In the genomic region with DNA sequence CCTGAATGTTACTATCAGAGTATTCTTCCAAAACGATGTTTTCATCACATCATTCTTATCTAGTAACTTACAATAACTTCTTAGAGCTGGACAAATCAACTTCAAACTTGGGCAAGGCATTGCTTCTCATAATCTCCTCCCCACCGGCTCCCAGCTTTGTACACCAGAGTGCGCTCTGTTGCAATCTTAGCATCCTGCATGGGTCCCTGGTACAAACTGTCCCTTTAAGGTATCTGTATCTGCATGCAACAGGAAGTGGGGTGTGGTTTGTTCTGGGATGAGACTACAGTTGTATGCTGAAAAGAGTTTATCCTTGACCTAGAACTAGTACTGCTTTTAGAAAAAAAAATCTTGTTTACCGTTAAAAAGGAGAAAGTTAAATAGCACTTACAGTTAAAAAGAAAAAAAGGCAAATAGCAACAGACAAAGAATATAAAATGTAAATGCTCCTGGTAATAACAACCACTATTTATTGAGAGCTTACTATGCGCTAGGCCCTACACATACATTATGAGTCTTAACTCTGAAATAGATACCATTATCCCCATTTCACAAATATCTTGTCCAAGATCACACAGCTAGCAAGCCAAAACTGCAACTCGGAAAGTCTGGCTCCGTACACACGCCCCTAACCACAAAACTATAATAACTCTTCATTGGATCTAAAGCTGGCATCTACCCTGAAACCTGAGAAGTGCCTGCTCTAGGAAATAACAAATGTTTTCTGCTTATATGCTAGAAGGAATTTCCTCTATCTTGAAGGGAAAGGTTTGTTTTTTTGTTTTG, we compare ENCODE assay signal across 8 cellular contexts. TPM values are rescaled to one million over a fixed set of nuclear protein-coding genes. Genes with fewer than 3 reads are reported as not detected.
DNase-seq lines count a peak whose midpoint lies in the region; ATAC-seq, FAIRE-seq and TF ChIP-seq lines count a peak whose summit lies in the region.

No MANE protein-coding gene starts in this region.

- FAIRE-seq in small intestine (lab: Jason Lieb, UNC) = no peak

- peak overlapping the region; percentile 33; the same call in 1 of the 2 replicates for H2AFZ ChIP-seq in PC-3 (ENCODE audit: low read length)

- H3K4me2 ChIP-seq in PC-3 (ENCODE audit: low read length) = no peak overlapping the region

- no peaks in the 10 kb centered on the region for H4K20me1 ChIP-seq in PC-3 (ENCODE audit: low read length)

- no peaks in the 10 kb centered on the region for H3K27me3 Mint-ChIP-seq in CD4-positive, alpha-beta memory T cell
- H3K27me3 Mint-ChIP-seq in activated T-cell treated with anti-CD3 and anti-CD28 coated beads, Interleukin-2, amount 50 U/mL, for 72 hours (ENCODE audit: low read depth) = no peaks in the 10 kb centered on the region
- no peaks in the 10 kb centered on the region for H3K27me3 Mint-ChIP-seq in glutamatergic neuron (ENCODE audit: unreplicated experiment)

- no peak overlapping the region for H3K9ac ChIP-seq in PC-3 (ENCODE audit: low read length)

- CTCF ChIA-PET in CD4-positive, alpha-beta memory T cell (lab: Charles Lee; ENCODE audit: partially characterized antibody) = interaction anchor here (0.6 to 4.2 kb wide), 44 partner anchors 8 to 309 kb away, joined by 3 to 50 read pairs (median 4); partner anchors contain the start of genes CITED2, HECA and TXLNB
- CTCF ChIA-PET in PC-3 (lab: Charles Lee) = no interaction called here

- no peaks in the 10 kb centered on the region for H3K27me3 ChIP-seq in CD4-positive, alpha-beta memory T cell (ENCODE audit: insufficient read depth, low read length)
- H3K27me3 ChIP-seq in PC-3 (ENCODE audit: low read length) = no peaks in the 10 kb centered on the region
- H3K27me3 ChIP-seq in small intestine (ENCODE audit: control insufficient read depth in 2 of 2, insufficient read depth in 2 of 2, low read length in 2 of 2) = no peaks in the 10 kb centered on the region

- 38 to 47% (median 38%) methylated on average over 8 of the region's 8 CpGs for WGBS in small intestine, 3 donors

- no peaks in the 10 kb centered on the region for H3K9me3 ChIP-seq in CD4-positive, alpha-beta memory T cell (ENCODE audit: control insufficient read depth in 1 of 2, low read length in 2 of 2)
- H3K9me3 ChIP-seq in PC-3 (ENCODE audit: low read length) (no peaks in the 10 kb centered on the region), small intestine (ENCODE audit: control insufficient read depth, low read depth) (no peaks in the 10 kb centered on the region)

- peak; percentile 85 to 88 (median 86) for DNase-seq in CD4-positive, alpha-beta memory T cell
- peak; percentile 73 for DNase-seq in PC-3
- peak; percentile 83 to 84 for DNase-seq in activated T-cell treated with anti-CD3 and anti-CD28 coated beads, Interleukin-2, amount 50 U/mL, for 72 hours
- peak; percentile 38 for DNase-seq in glutamatergic neuron
- peak; percentile 93 for DNase-seq in small intestine
- DNase-seq in NCI-H1092 treated with DMSO at 0.1 percent for 48 hours (lab: John Stamatoyannopoulos, UW) = no peak

- H3K4me3 Mint-ChIP-seq in CD4-positive, alpha-beta memory T cell = peak overlapping the region; percentile 57 to 80 (median 71)
- peak overlapping the region; percentile 66 to 90 for H3K4me3 Mint-ChIP-seq in activated T-cell treated with anti-CD3 and anti-CD28 coated beads, Interleukin-2, amount 50 U/mL, for 72 hours
- no peak overlapping the region for H3K4me3 Mint-ChIP-seq in glutamatergic neuron (ENCODE audit: unreplicated experiment)

- H3K9me3 Mint-ChIP-seq in CD4-positive, alpha-beta memory T cell = peaks cover 0 to 16% (median 12%) of the 10 kb centered on the region in 8 donors
- H3K9me3 Mint-ChIP-seq in activated T-cell treated with anti-CD3 and anti-CD28 coated beads, Interleukin-2, amount 50 U/mL, for 72 hours = peaks cover 4 to 5% of the 10 kb centered on the region in 2 donors
- peaks cover 2% of the 10 kb centered on the region for H3K9me3 Mint-ChIP-seq in glutamatergic neuron (ENCODE audit: unreplicated experiment)

- peaks cover 3 to 8% of the 10 kb centered on the region in 2 donors for H3K36me3 Mint-ChIP-seq in CD4-positive, alpha-beta memory T cell
- H3K36me3 Mint-ChIP-seq in activated T-cell treated with anti-CD3 and anti-CD28 coated beads, Interleukin-2, amount 50 U/mL, for 72 hours (ENCODE audit: insufficient read depth in 2 of 2) = peaks cover 5 to 9% of the 10 kb centered on the region in 2 donors
- H3K36me3 Mint-ChIP-seq in glutamatergic neuron (ENCODE audit: unreplicated experiment) = no peaks in the 10 kb centered on the region

- peak overlapping the region in 1 of 2 donors; percentile 34 for H3K4me3 ChIP-seq in CD4-positive, alpha-beta memory T cell (ENCODE audit: low read length in 2 of 2)
- H3K4me3 ChIP-seq in PC-3 (ENCODE audit: low read length) (no peak overlapping the region), small intestine (ENCODE audit: low read depth in 1 of 2, low read length in 2 of 2) (no peak overlapping the region)

- POLR2A ChIA-PET in CD4-positive, alpha-beta memory T cell (lab: Charles Lee; ENCODE audit: partially characterized antibody) = interaction anchor here (0.6 to 3.9 kb wide), 36 partner anchors 9 to 406 kb away, joined by 3 to 90 read pairs (median 6); partner anchors contain the start of genes ABRACL, CCDC28A, CITED2 and HECA
- POLR2A ChIA-PET in PC-3 (lab: Charles Lee; ENCODE audit: unreplicated experiment) = no interaction called here

- peaks cover 55% of the 10 kb centered on the region for H3K4me1 ChIP-seq in CD4-positive, alpha-beta memory T cell (ENCODE audit: insufficient read depth, low read length)
- H3K4me1 ChIP-seq in PC-3 (ENCODE audit: insufficient read depth, low read length) (peaks cover 15% of the 10 kb centered on the region), small intestine (ENCODE audit: control insufficient read depth in 2 of 2, insufficient read depth in 1 of 2, low read depth in 1 of 2, low read length in 1 of 2) (peaks cover 0 to 3% of the 10 kb centered on the region in 2 donors)

- peak overlapping the region; percentile 79 to 98 (median 94) for H3K27ac Mint-ChIP-seq in CD4-positive, alpha-beta memory T cell
- peak overlapping the region; percentile 96 for H3K27ac Mint-ChIP-seq in activated T-cell treated with anti-CD3 and anti-CD28 coated beads, Interleukin-2, amount 50 U/mL, for 72 hours
- H3K27ac Mint-ChIP-seq in glutamatergic neuron (ENCODE audit: unreplicated experiment) = no peak overlapping the region

- H3K79me2 ChIP-seq in PC-3 (ENCODE audit: low read length) = no peaks in the 10 kb centered on the region

- ATAC-seq in GM19372 (IDR thresholded peaks at IDR 0.05; ENCODE audit: low read depth, unreplicated experiment) = peak; percentile 100
- peak; percentile 100 for ATAC-seq in HG03378 (IDR thresholded peaks at IDR 0.05; ENCODE audit: unreplicated experiment)
- peak; percentile 91 for ATAC-seq in PC-3
- peak; percentile 98 to 99 for ATAC-seq in activated T-cell treated with anti-CD3 and anti-CD28 coated beads, Interleukin-2, amount 50 U/mL, for 72 hours (replicated peaks in 1 of 2)

- H3K9me2 ChIP-seq in PC-3 (replicated peaks; ENCODE audit: low read length) = no peaks in the 10 kb centered on the region

- no peaks in the 10 kb centered on the region for H3F3A ChIP-seq in PC-3 (ENCODE audit: low read length, unreplicated experiment)

- H3K27ac ChIP-seq in CD4-positive, alpha-beta memory T cell (ENCODE audit: low read depth, low read length) = peak overlapping the region; percentile 55
- H3K27ac ChIP-seq in PC-3 (ENCODE audit: low read length) (no peak overlapping the region), small intestine (ENCODE audit: low read depth in 1 of 2, low read length in 1 of 2) (peak overlapping the region; percentile 3 to 82)

- intact Hi-C loops in CD4-positive, alpha-beta memory T cell (cut with micrococcal nuclease) = loop anchor here (1.0 to 2.0 kb wide), 8 partner anchors 9 to 239 kb away; no protein-coding TSS in a partner anchor
- intact Hi-C loops in PC-3 (cut with micrococcal nuclease) = loop anchor here (1.0 kb wide), 1 partner anchor 94 kb away; no protein-coding TSS in a partner anchor

- peaks cover 43 to 63% (median 51%) of the 10 kb centered on the region in 4 donors for H3K4me1 Mint-ChIP-seq in CD4-positive, alpha-beta memory T cell
- H3K4me1 Mint-ChIP-seq in activated T-cell treated with anti-CD3 and anti-CD28 coated beads, Interleukin-2, amount 50 U/mL, for 72 hours (ENCODE audit: low read depth) = peaks cover 42% of the 10 kb centered on the region
- no peaks in the 10 kb centered on the region for H3K4me1 Mint-ChIP-seq in glutamatergic neuron (ENCODE audit: low read depth, unreplicated experiment)

- TF ChIP-seq CTCF in PC-3 (conservative IDR thresholded peaks at IDR 0.05; ENCODE audit: low read depth, low read length) (peak; percentile 66), glutamatergic neuron (IDR thresholded peaks at IDR 0.05; ENCODE audit: partially characterized antibody, unreplicated experiment) (no peak)

- no peaks in the 10 kb centered on the region for H3K36me3 ChIP-seq in CD4-positive, alpha-beta memory T cell (ENCODE audit: insufficient read depth, low read length)
- H3K36me3 ChIP-seq in PC-3 (ENCODE audit: low read depth, low read length) = no peaks in the 10 kb centered on the region
- no peaks in the 10 kb centered on the region for H3K36me3 ChIP-seq in small intestine (ENCODE audit: control insufficient read depth in 2 of 2, insufficient read depth in 2 of 2, low read length in 2 of 2)

- no TSS peak for BruUV-seq in PC-3 (replicated peaks; lab: Mats Ljungman, UMichigan)

RNA-seq across cellular contexts. Expression of gene HECA, which starts 9.8 kb away (rescaled TPM):
- total RNA-seq in CD4-positive, alpha-beta memory T cell = 100 to 1,000 TPM; 154 to 161 TPM
- 10 to 100 TPM in 1 of 2 donors, 1 to 10 TPM in 1; 5.4 to 12.1 TPM for polyA plus RNA-seq in CD4-positive, alpha-beta memory T cell
- total RNA-seq in PC-3 (2014; rRNA removed) = 4.2 and 7.7 TPM in 2 replicates
- total RNA-seq in activated T-cell treated with anti-CD3 and anti-CD28 coated beads, Interleukin-2, amount 50 U/mL, for 72 hours = 10 to 100 TPM; 77.6 to 89.7 TPM
- 21.0 TPM for total RNA-seq in glutamatergic neuron (ENCODE audit: unreplicated experiment)
- 10 to 100 TPM; 11.6 to 17.0 (median 17.0) TPM for polyA plus RNA-seq in small intestine
